In the genomic region with DNA sequence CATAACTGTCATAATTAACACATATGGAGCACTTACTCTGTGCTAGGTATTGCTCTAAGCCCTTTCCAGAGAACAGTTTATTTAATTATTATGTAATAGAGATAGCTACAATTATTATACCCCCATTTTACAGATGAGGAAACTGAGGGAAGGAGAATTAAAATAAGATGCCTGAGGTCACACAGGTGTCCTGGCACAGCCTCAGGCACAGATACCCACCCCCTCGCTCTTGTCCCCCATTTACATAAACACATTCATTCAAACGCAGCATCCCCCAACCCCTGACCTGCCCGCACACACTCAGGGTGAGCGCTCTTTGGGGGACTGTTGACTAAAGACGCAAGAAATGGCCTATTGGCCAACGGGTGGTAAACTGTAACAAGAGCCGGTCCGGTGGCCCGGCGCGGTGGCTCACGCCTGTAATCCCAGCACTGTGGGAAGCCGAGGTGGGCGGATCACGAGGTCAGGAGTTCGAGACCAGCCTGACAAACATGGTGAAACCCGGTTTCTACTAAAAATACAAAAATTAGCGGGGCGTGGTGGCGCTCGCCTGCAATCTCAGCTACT, we compare ENCODE assay signal across 28 cellular contexts. TPM values are rescaled to one million over a fixed set of nuclear protein-coding genes. Genes with fewer than 3 reads are reported as not detected.
A peak's percentile ranks its signal among the peaks of the same experiment; 100 is the strongest.
DNase-seq lines count a peak whose midpoint lies in the region; ATAC-seq, FAIRE-seq and TF ChIP-seq lines count a peak whose summit lies in the region.
"Had no signal": no experiment of that assay in that cellular context is flagged by ENCODE, and none has a peak within 500 bp of the region (broad histone marks: within the 10 kb centered on the region; RNA-seq: fewer than 3 reads in every experiment).

No MANE protein-coding gene starts in this region.

- H3K18ac ChIP-seq in H9 (ENCODE audit: insufficient read length, low read depth, low read length) (no peak overlapping the region), H1 (ENCODE audit: extremely low read depth, low read length) (no peak overlapping the region), mesendoderm (ENCODE audit: low read length) (no peak overlapping the region)

- H2BK20ac ChIP-seq in H9 (ENCODE audit: low read depth, low read length, poor library complexity, severe bottlenecking) = no peak overlapping the region
- peak overlapping the region; percentile 66; the same call in 1 of the 2 replicates for H2BK20ac ChIP-seq in H1 (ENCODE audit: low read length)

- H2AK5ac ChIP-seq in H9 (ENCODE audit: insufficient read length, low read length) (no peak overlapping the region), H1 (ENCODE audit: low read depth, low read length) (0 out of 2 replicates have a peak overlapping the region, but pooled peaks have one; percentile 71), mesendoderm (ENCODE audit: low read length) (no peak overlapping the region)

- peaks cover 8% of the 10 kb centered on the region for H3K36me3 Mint-ChIP-seq in activated CD8-positive, alpha-beta memory T cell treated with anti-CD3 and anti-CD28 coated beads, Interleukin-2, amount 10 ng/mL, durations not matched to agents 7 days and 5 days
- H3K36me3 Mint-ChIP-seq in H9 (ENCODE audit: insufficient read depth in 1 of 3, low read depth in 3 of 3) = no peaks in the 10 kb centered on the region; a peak in 1 of 7 replicates
- no peaks in the 10 kb centered on the region for H3K36me3 Mint-ChIP-seq in osteocyte (ENCODE audit: unreplicated experiment)
- H3K36me3 Mint-ChIP-seq: brain had no signal

- H3K4me1 ChIP-seq in H9 (ENCODE audit: insufficient read depth, low read length) (peaks cover 3% of the 10 kb centered on the region; the same call in 1 of the 2 replicates), H1 (replicated peaks in 1 of 4; ENCODE audit: control insufficient read depth in 3 of 4, insufficient read depth in 4 of 4, low read length in 3 of 4) (peaks cover 0 to 21% (median 12%) of the 10 kb centered on the region in 4 experiments; a peak in 6 of 7 replicates), mesendoderm (ENCODE audit: control insufficient read depth, low read depth, low read length) (peaks cover 2% of the 10 kb centered on the region)

- no peak overlapping the region for H3K9ac ChIP-seq in H9 (ENCODE audit: extremely low read depth, insufficient read length, low read length)
- H3K9ac ChIP-seq in H1 (replicated peaks in 1 of 4; ENCODE audit: extremely low read depth in 1 of 4, low read depth in 3 of 4, low read length in 3 of 4) = no peak overlapping the region
- no peak overlapping the region for H3K9ac ChIP-seq in mesendoderm (ENCODE audit: low read length)

- H3K79me2 ChIP-seq in H9 (ENCODE audit: insufficient read depth, low read length) = no peaks in the 10 kb centered on the region
- no peaks in the 10 kb centered on the region for H3K79me2 ChIP-seq in H1 (ENCODE audit: control insufficient read depth in 1 of 2, insufficient read depth in 2 of 2, low read length in 2 of 2)
- H3K79me2 ChIP-seq in mesendoderm (ENCODE audit: control insufficient read depth, insufficient read depth, low read length) = no peaks in the 10 kb centered on the region

- no peak overlapping the region for H3K27ac Mint-ChIP-seq in activated CD8-positive, alpha-beta memory T cell treated with anti-CD3 and anti-CD28 coated beads, Interleukin-2, amount 10 ng/mL, durations not matched to agents 7 days and 5 days
- no peak overlapping the region for H3K27ac Mint-ChIP-seq in H9
- H3K27ac Mint-ChIP-seq in osteocyte (ENCODE audit: unreplicated experiment) = no peak overlapping the region

- no peak overlapping the region for H4K91ac ChIP-seq in H9 (ENCODE audit: insufficient read length, low read depth, low read length)
- no peak overlapping the region for H4K91ac ChIP-seq in H1 (replicated peaks; ENCODE audit: insufficient read length, low read length)

- H3K27ac ChIP-seq in H9 (ENCODE audit: insufficient read length, low read depth, low read length) = no peak overlapping the region
- no peak overlapping the region for H3K27ac ChIP-seq in H1 (ENCODE audit: low read depth, low read length)
- no peak overlapping the region for H3K27ac ChIP-seq in mesendoderm (ENCODE audit: low read depth, low read length)
- H3K27ac ChIP-seq: adrenal gland, left ventricle myocardium inferior, right atrium auricular region, upper lobe of right lung had no signal

- H2BK120ac ChIP-seq in H9 (ENCODE audit: low read depth, low read length, poor library complexity, severe bottlenecking) (no peak overlapping the region), H1 (replicated peaks; ENCODE audit: low read depth, low read length) (no peak overlapping the region), mesendoderm (ENCODE audit: low read depth, low read length) (no peak overlapping the region)

- H2BK15ac ChIP-seq in H9 (ENCODE audit: low read depth, low read length) (no peak overlapping the region), H1 (ENCODE audit: low read length) (0 out of 2 replicates have a peak overlapping the region, but pooled peaks have one; percentile 88), mesendoderm (replicated peaks; ENCODE audit: low read depth) (no peak overlapping the region)

- peaks cover 0 to 10% (median 0%) of the 10 kb centered on the region in 4 experiments; a peak in 1 of 8 replicates for H3K36me3 ChIP-seq in H1 (ENCODE audit: control insufficient read depth in 2 of 4, insufficient read depth in 4 of 4, low read length in 3 of 4)
- no peaks in the 10 kb centered on the region for H3K36me3 ChIP-seq in mesendoderm (ENCODE audit: control insufficient read depth, insufficient read depth, low read length)
- H3K36me3 ChIP-seq: adrenal gland, left ventricle myocardium inferior, right atrium auricular region, spleen, upper lobe of right lung had no signal

- no peak overlapping the region for H2AFZ ChIP-seq in H9 (ENCODE audit: low read length)
- H2AFZ ChIP-seq in H1 (ENCODE audit: low read length) = no peak overlapping the region

- peak; percentile 38 for DNase-seq in activated CD8-positive, alpha-beta memory T cell treated with anti-CD3 and anti-CD28 coated beads, Interleukin-2, amount 10 ng/mL, durations not matched to agents 7 days and 5 days
- DNase-seq in activated CD8-positive, alpha-beta memory T cell treated with anti-CD3 and anti-CD28 coated beads, Interleukin-2, amount 50 U/mL, for 48 hours = no peak
- no peak for DNase-seq in H9
- DNase-seq in H1 (ENCODE audit: low read depth in 1 of 2, low spot score in 2 of 2) = no peak
- peak; percentile 21 for DNase-seq in osteocyte (ENCODE audit: extremely low spot score, unreplicated experiment)
- DNase-seq in NCI-H1436 treated with DMSO at 0.1 percent for 48 hours (lab: John Stamatoyannopoulos, UW) = no peak
- DNase-seq in mesendoderm = no peak
- no peak for DNase-seq in NCI-H1105 treated with DMSO at 0.1 percent for 48 hours (lab: John Stamatoyannopoulos, UW)
- DNase-seq: activated gamma-delta T cell treated with Interleukin-2 at 50 U/mL for 16 hours; activated T-cell treated with anti-CD3 and anti-CD28 coated beads for 4 hours; DMS79; GF-D8; left ventricle myocardium inferior; midbrain; naive thymus-derived CD8-positive, alpha-beta T cell; NCI-H1417 treated with DMSO at 0.1 percent for 48 hours; NCI-H345; NCI-H774; stimulated activated CD4-positive, alpha-beta T cell treated with anti-CD3 and anti-CD28 coated beads, Interleukin-2, amount 100 ng/mL, for 48 hours; upper lobe of right lung had no signal

- H2BK12ac ChIP-seq in H9 (ENCODE audit: insufficient read length, low read depth, low read length) = no peak overlapping the region
- H2BK12ac ChIP-seq in H1 (ENCODE audit: low read depth, low read length) = no peak overlapping the region

- H4K5ac ChIP-seq in H9 (ENCODE audit: insufficient read length, low read depth, low read length) (no peak overlapping the region), H1 (ENCODE audit: insufficient read length, low read depth, low read length) (no peak overlapping the region), mesendoderm (ENCODE audit: low read length) (no peak overlapping the region)

- H3K4me2 ChIP-seq in H9 (ENCODE audit: insufficient read depth, insufficient read length, low read length) (no peak overlapping the region), H1 (ENCODE audit: insufficient read depth in 1 of 2, low read depth in 2 of 2, low read length in 2 of 2) (peak overlapping the region in 1 of 2 experiments; percentile 80; a peak in 1 of 4 replicates), mesendoderm (ENCODE audit: low read length) (no peak overlapping the region)

- no peak overlapping the region for H3K4me3 ChIP-seq in H1 (ENCODE audit: extremely low read depth in 1 of 4, insufficient read depth in 2 of 4, low read depth in 3 of 4, low read length in 4 of 4)
- no peak overlapping the region for H3K4me3 ChIP-seq in mesendoderm (ENCODE audit: low read length)
- H3K4me3 ChIP-seq: adrenal gland, left ventricle myocardium inferior, right atrium auricular region, SK-N-MC, upper lobe of right lung had no signal

- no peak overlapping the region for H3K56ac ChIP-seq in H9 (ENCODE audit: insufficient read length, low read depth, low read length)
- H3K56ac ChIP-seq in H1 (replicated peaks; ENCODE audit: insufficient read length, low read depth, low read length) = no peak overlapping the region
- H3K56ac ChIP-seq in mesendoderm (ENCODE audit: low read length) = no peak overlapping the region

- TF ChIP-seq RAD21 in H1 (IDR thresholded peaks at IDR 0.05 in 1 of 2, conservative IDR thresholded peaks at IDR 0.05 in 1 of 2; ENCODE audit: low read depth in 2 of 2, low read length in 2 of 2) = no peak

- no peak overlapping the region for H3K4ac ChIP-seq in H9 (ENCODE audit: low read depth, low read length)
- no peak overlapping the region for H3K4ac ChIP-seq in H1 (replicated peaks; ENCODE audit: insufficient read length, low read depth, low read length)
- H3K4ac ChIP-seq in mesendoderm (ENCODE audit: low read depth, low read length) = no peak overlapping the region

- TF ChIP-seq CTCF in H9 (conservative IDR thresholded peaks at IDR 0.05) (no peak), H1 (IDR thresholded peaks at IDR 0.05; ENCODE audit: control extremely low read depth in 1 of 3, insufficient read depth in 1 of 3, low read depth in 1 of 3, low read length in 3 of 3) (no peak), osteocyte (IDR thresholded peaks at IDR 0.05) (no peak)

- FAIRE-seq in H1 (lab: Jason Lieb, UNC) = no peak
- FAIRE-seq: islet of Langerhans had no signal

- H3K14ac ChIP-seq in H9 (ENCODE audit: insufficient read depth, low read length) = no peak overlapping the region
- H3K14ac ChIP-seq in H1 (ENCODE audit: insufficient read length) = no peak overlapping the region

- H3K4me3 Mint-ChIP-seq in activated CD8-positive, alpha-beta memory T cell treated with anti-CD3 and anti-CD28 coated beads, Interleukin-2, amount 10 ng/mL, durations not matched to agents 7 days and 5 days = no peak overlapping the region
- H3K4me3 Mint-ChIP-seq in H9 (peak overlapping the region; percentile 42 to 65; a peak in 3 of 5 replicates), osteocyte (ENCODE audit: unreplicated experiment) (no peak overlapping the region)

- POLR2A ChIA-PET in H1 (lab: Charles Lee; ENCODE audit: partially characterized antibody) = interaction anchor here (1.0 to 4.8 kb wide), 10 partner anchors 12 to 149 kb away, joined by 3 to 55 read pairs (median 8); partner anchors contain the start of gene ETFA

- WGBS in H9 (ENCODE audit: extremely low coverage, insufficient read length, low lambda C conversion rate) = no CpG with 5 or more reads among the region's 21 CpGs
- 72% methylated on average over 19 of the region's 21 CpGs; no CpG with 5 or more reads in 1 of the 2 experiments for WGBS in H1 (ENCODE audit: extremely low coverage in 1 of 2, insufficient coverage in 1 of 2, insufficient read length in 1 of 2, insufficient replicate concordance in 2 of 2, low coverage in 1 of 2, low lambda C conversion rate in 2 of 2, missing lambda C conversion rate in 1 of 2), 2 experiments
- no CpG with 5 or more reads among the region's 21 CpGs for WGBS in mesendoderm (ENCODE audit: extremely low coverage, insufficient coverage, low lambda C conversion rate)

- H3K79me1 ChIP-seq in H9 (ENCODE audit: insufficient read depth, low read depth, low read length, poor library complexity, severe bottlenecking) = no peaks in the 10 kb centered on the region
- no peaks in the 10 kb centered on the region for H3K79me1 ChIP-seq in H1 (ENCODE audit: low read depth, low read length)
- no peaks in the 10 kb centered on the region for H3K79me1 ChIP-seq in mesendoderm (ENCODE audit: low read length)

- H3K4me1 Mint-ChIP-seq in activated CD8-positive, alpha-beta memory T cell treated with anti-CD3 and anti-CD28 coated beads, Interleukin-2, amount 10 ng/mL, durations not matched to agents 7 days and 5 days = peaks cover 40% of the 10 kb centered on the region
- H3K4me1 Mint-ChIP-seq in H9 (peaks cover 32 to 43% of the 10 kb centered on the region in 2 experiments), osteocyte (ENCODE audit: unreplicated experiment) (peaks cover 25% of the 10 kb centered on the region)

- no peak for ATAC-seq in activated CD8-positive, alpha-beta memory T cell treated with anti-CD3 and anti-CD28 coated beads, Interleukin-2, amount 10 ng/mL, durations not matched to agents 7 days and 5 days
- ATAC-seq: naive thymus-derived CD8-positive, alpha-beta T cell had no signal

- no peak overlapping the region for H3T11ph ChIP-seq in H9 (ENCODE audit: low read length)

- no peak for TF ChIP-seq EP300 in H1 (IDR thresholded peaks at IDR 0.05; ENCODE audit: borderline replicate concordance in 1 of 2, low read depth in 2 of 2, low read length in 2 of 2)

- H3K23me2 ChIP-seq in H9 (ENCODE audit: insufficient read length, low read depth, low read length, poor library complexity, severe bottlenecking) (peaks cover 14% of the 10 kb centered on the region), H1 (ENCODE audit: low read depth, low read length) (peaks cover 6% of the 10 kb centered on the region; the same call in 1 of the 2 replicates)

- H2BK5ac ChIP-seq in H9 (ENCODE audit: insufficient read length, low read length) (no peak overlapping the region), H1 (ENCODE audit: low read depth, low read length) (no peak overlapping the region), mesendoderm (ENCODE audit: low read length) (no peak overlapping the region)

- CTCF ChIA-PET in activated CD8-positive, alpha-beta memory T cell treated with anti-CD3 and anti-CD28 coated beads, Interleukin-2, amount 10 ng/mL, durations not matched to agents 7 days and 5 days (lab: Charles Lee) = interaction anchor here (0.7 to 2.1 kb wide), 10 partner anchors 10 to 432 kb away, joined by 3 to 7 read pairs (median 4); no protein-coding TSS in a partner anchor
- CTCF ChIA-PET in H1 (lab: Charles Lee; ENCODE audit: partially characterized antibody) = interaction anchor here (0.6 to 9.2 kb wide), 23 partner anchors 10 to 552 kb away, joined by 3 to 130 read pairs (median 4); no protein-coding TSS in a partner anchor

- H3K27me3 ChIP-seq in H9 (ENCODE audit: insufficient read depth, low read length) (peaks cover 29% of the 10 kb centered on the region), H1 (replicated peaks in 1 of 4; ENCODE audit: control insufficient read depth in 3 of 4, extremely low read depth in 1 of 4, insufficient read depth in 3 of 4, low read length in 3 of 4) (peaks cover 24 to 56% (median 48%) of the 10 kb centered on the region in 4 experiments), mesendoderm (ENCODE audit: insufficient read depth, low read length, poor library complexity) (peaks cover 23% of the 10 kb centered on the region)

- no peak for TF ChIP-seq POLR2A in H1 (IDR thresholded peaks at IDR 0.05; ENCODE audit: control extremely low read depth in 1 of 2, low read depth in 2 of 2, low read length in 2 of 2)

- no peaks in the 10 kb centered on the region for H3K9me3 Mint-ChIP-seq in activated CD8-positive, alpha-beta memory T cell treated with anti-CD3 and anti-CD28 coated beads, Interleukin-2, amount 10 ng/mL, durations not matched to agents 7 days and 5 days (ENCODE audit: low read depth)
- H3K9me3 Mint-ChIP-seq in H9 (peaks cover 0 to 20% of the 10 kb centered on the region in 2 experiments; a peak in 3 of 5 replicates), osteocyte (ENCODE audit: unreplicated experiment) (no peaks in the 10 kb centered on the region)
- H3K9me3 Mint-ChIP-seq: activated CD4-positive, alpha-beta T cell treated with anti-CD3 and anti-CD28 coated beads, Interleukin-2, amount 10 ng/mL, durations not matched to agents 24 days and 14 days had no signal

- no peaks in the 10 kb centered on the region for H4K20me1 ChIP-seq in H9 (ENCODE audit: control insufficient read depth, insufficient read depth, insufficient read length)
- peaks cover 10 to 18% of the 10 kb centered on the region in 2 experiments for H4K20me1 ChIP-seq in H1 (replicated peaks in 1 of 2; ENCODE audit: control insufficient read depth in 1 of 2, insufficient read depth in 2 of 2, low read length in 2 of 2)

- no peak overlapping the region for H4K8ac ChIP-seq in H9 (replicated peaks; ENCODE audit: insufficient read length, low read depth, low read length)
- no peak overlapping the region for H4K8ac ChIP-seq in H1 (ENCODE audit: extremely low read depth, insufficient read depth, low read length)
- H4K8ac ChIP-seq in mesendoderm (ENCODE audit: low read depth, low read length) = no peak overlapping the region

- H3K23ac ChIP-seq in H9 (ENCODE audit: insufficient read length, low read depth, low read length) = no peak overlapping the region
- H3K23ac ChIP-seq in H1 (ENCODE audit: insufficient read length) = no peak overlapping the region
- no peak overlapping the region for H3K23ac ChIP-seq in mesendoderm (ENCODE audit: low read length)

- H3K9me3 ChIP-seq in H9 (ENCODE audit: control insufficient read depth, low read depth, low read length) = no peaks in the 10 kb centered on the region
- no peaks in the 10 kb centered on the region; a peak in 1 of 4 replicates for H3K9me3 ChIP-seq in H1 (ENCODE audit: insufficient read depth in 2 of 2, low read depth in 1 of 2, low read length in 1 of 2)
- H3K9me3 ChIP-seq: adrenal gland, left ventricle myocardium inferior, right atrium auricular region, upper lobe of right lung had no signal

- peaks cover 47% of the 10 kb centered on the region for H3K27me3 Mint-ChIP-seq in activated CD8-positive, alpha-beta memory T cell treated with anti-CD3 and anti-CD28 coated beads, Interleukin-2, amount 10 ng/mL, durations not matched to agents 7 days and 5 days
- H3K27me3 Mint-ChIP-seq in H9 (ENCODE audit: low read depth) (peaks cover 77% of the 10 kb centered on the region), osteocyte (ENCODE audit: unreplicated experiment) (peaks cover 69% of the 10 kb centered on the region)

RNA-seq across cellular contexts. Expression of gene ISL2, which starts 2.1 kb away (rescaled TPM):
- 1 to 10 TPM; 2.4 to 3.2 TPM for total RNA-seq in activated CD8-positive, alpha-beta memory T cell treated with anti-CD3 and anti-CD28 coated beads, Interleukin-2, amount 10 ng/mL, durations not matched to agents 7 days and 5 days
- total RNA-seq in H9 (2021) (0.15 and 0.33 TPM in 2 replicates), osteocyte (not detected in 2 replicates)
- total RNA-seq in H1 (2021; fragmentation: NEBNext Ultra II Directional; extraction: Animal tissue kit (Norgen Biotek cat#: 25700)) = 0.33 and 0.99 TPM in 2 replicates
- 0.32 and 0.82 TPM in 2 replicates for polyA plus RNA-seq in H1 (2011; rRNA removed)
- polyA plus RNA-seq in H1 (2011; cell fraction: cytosol; rRNA removed) = 0.78 TPM
- 2.6 TPM for polyA plus RNA-seq in H1 (2011; cell fraction: nucleus; rRNA removed)
- polyA plus RNA-seq in H1 (2012, experiment 1 of 2) = 0.29 to 0.43 TPM (median 0.29 TPM) in 3 of 4 replicates, not detected in the other
- polyA plus RNA-seq in H1 (2012, experiment 2 of 2) = 0.17 TPM
- polyA plus RNA-seq in H1 (2013, experiment 1 of 2) = 0.24 TPM
- polyA plus RNA-seq in H1 (2013, experiment 2 of 2) = 0.42 TPM
- polyA minus RNA-seq in H1 (2011; rRNA and poly(A)+ RNA removed) = 0.16 TPM in 1 of 2 replicates, not detected in the other
- not detected for polyA minus RNA-seq in H1 (2011; cell fraction: cytosol; rRNA and poly(A)+ RNA removed)
- polyA minus RNA-seq in H1 (2011; cell fraction: nucleus; rRNA and poly(A)+ RNA removed) = not detected
- 0.49 TPM for polyA plus RNA-seq in mesendoderm (2013, experiment 1 of 2)
- 0.41 TPM for polyA plus RNA-seq in mesendoderm (2013, experiment 2 of 2)
- total RNA-seq: cerebellum; left ventricle myocardium inferior; naive thymus-derived CD8-positive, alpha-beta T cell; right atrium auricular region; upper lobe of right lung had no signal
- polyA plus RNA-seq: naive thymus-derived CD8-positive, alpha-beta T cell had no signal

RNA-seq across cellular contexts. Expression of gene ETFA, which starts 23.3 kb away (rescaled TPM):
- 100 to 1,000 TPM; 119 to 142 TPM for total RNA-seq in activated CD8-positive, alpha-beta memory T cell treated with anti-CD3 and anti-CD28 coated beads, Interleukin-2, amount 10 ng/mL, durations not matched to agents 7 days and 5 days
- total RNA-seq in H9 (2021) (94.2 and 109 TPM in 2 replicates), osteocyte (98.2 and 102 TPM in 2 replicates)
- total RNA-seq in H1 (2021; fragmentation: NEBNext Ultra II Directional; extraction: Animal tissue kit (Norgen Biotek cat#: 25700)) = 90.0 TPM in 2 replicates
- 30.2 and 60.9 TPM in 2 replicates for polyA plus RNA-seq in H1 (2011; rRNA removed)
- polyA plus RNA-seq in H1 (2011; cell fraction: cytosol; rRNA removed) = 87.9 TPM
- 30.6 TPM for polyA plus RNA-seq in H1 (2011; cell fraction: nucleus; rRNA removed)
- polyA plus RNA-seq in H1 (2012, experiment 1 of 2) = 108 to 113 TPM (median 108 TPM) in 4 replicates
- 10.1 TPM for polyA plus RNA-seq in H1 (2012, experiment 2 of 2)
- 41.8 TPM for polyA plus RNA-seq in H1 (2013, experiment 1 of 2)
- 44.3 TPM for polyA plus RNA-seq in H1 (2013, experiment 2 of 2)
- polyA minus RNA-seq in H1 (2011; rRNA and poly(A)+ RNA removed) = 66.7 and 106 TPM in 2 replicates
- polyA minus RNA-seq in H1 (2011; cell fraction: cytosol; rRNA and poly(A)+ RNA removed) = 24.8 TPM
- polyA minus RNA-seq in H1 (2011; cell fraction: nucleus; rRNA and poly(A)+ RNA removed) = 25.5 TPM
- polyA plus RNA-seq in mesendoderm (2013, experiment 1 of 2) = 46.7 TPM
- polyA plus RNA-seq in mesendoderm (2013, experiment 2 of 2) = 47.7 TPM

Comparison
In these comparisons a context has a peak if more than half of its experiments do, and no peak if none do; other contexts are left out.
1. DNase-seq: peak in activated CD8-positive, alpha-beta memory T cell treated with anti-CD3 and anti-CD28 coated beads, Interleukin-2, amount 10 ng/mL, durations not matched to agents 7 days and 5 days (single experiment) and osteocyte (single experiment); none in activated CD8-positive, alpha-beta memory T cell treated with anti-CD3 and anti-CD28 coated beads, Interleukin-2, amount 50 U/mL, for 48 hours (single experiment), H9 (single experiment), H1 (0 of 2), NCI-H1436 treated with DMSO at 0.1 percent for 48 hours (single experiment), mesendoderm (single experiment) and NCI-H1105 treated with DMSO at 0.1 percent for 48 hours (single experiment).
2. H3K4me3 Mint-ChIP-seq: peak in H9 (2 of 2); none in activated CD8-positive, alpha-beta memory T cell treated with anti-CD3 and anti-CD28 coated beads, Interleukin-2, amount 10 ng/mL, durations not matched to agents 7 days and 5 days (single experiment) and osteocyte (single experiment).